Comparison of ENCODE assay signal across 25 cellular contexts in the genomic region with DNA sequence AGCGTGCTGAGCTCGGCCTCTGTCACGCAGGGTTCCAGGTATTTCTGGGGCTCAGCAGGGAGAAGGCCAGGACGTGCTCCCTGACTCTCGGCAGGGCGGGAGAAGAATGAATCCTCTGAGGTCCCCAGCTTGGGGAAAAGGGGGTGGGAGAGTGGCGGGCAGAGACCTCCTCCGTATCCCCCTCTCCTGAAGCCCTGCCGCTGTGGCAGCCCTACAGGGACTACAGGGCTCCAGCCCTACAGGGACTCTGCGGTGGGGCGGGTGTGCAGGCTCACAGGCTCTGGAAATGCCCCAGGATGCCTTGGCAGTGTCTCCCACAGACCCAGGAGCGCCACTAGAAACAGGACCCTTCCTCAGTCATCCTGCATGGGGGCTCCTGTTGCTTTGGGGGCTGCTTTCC. TPM values are rescaled to one million over a fixed set of nuclear protein-coding genes. Genes with fewer than 3 reads are reported as not detected.
DNase-seq lines count a peak whose midpoint lies in the region; ATAC-seq and TF ChIP-seq lines count a peak whose summit lies in the region.
"Had no signal": no experiment of that assay in that cellular context is flagged by ENCODE, and none has a peak within 500 bp of the region (broad histone marks: within the 10 kb centered on the region; RNA-seq: fewer than 3 reads in every experiment).

No MANE protein-coding gene starts in this region.

- no peak overlapping the region for H3K4ac ChIP-seq in neuronal stem cell (ENCODE audit: low read length)

- H3K27ac ChIP-seq in endodermal cell (ENCODE audit: low read depth, low read length) (no peak overlapping the region), neuronal stem cell (replicated peaks; ENCODE audit: low read length) (no peak overlapping the region), aorta (ENCODE audit: low read depth in 1 of 2, low read length in 2 of 2) (no peak overlapping the region), GM23248 (no peak overlapping the region)
- H3K27ac ChIP-seq: 22Rv1, A549, BLaER1 had no signal

- in situ Hi-C loops in GM23248 (cut with MboI) = no loop called here

- intact Hi-C loops in posterior vena cava (cut with DNase I) (no loop called here), aorta (cut with DNase I) (no loop called here)

- no peaks in the 10 kb centered on the region for H3K9me3 Mint-ChIP-seq in endodermal cell
- H3K9me3 Mint-ChIP-seq: CD4-positive, alpha-beta memory T cell; CD4-positive, CD25-positive, alpha-beta regulatory T cell; CD8-positive, alpha-beta memory T cell had no signal

- no peaks in the 10 kb centered on the region for H3K79me2 ChIP-seq in GM23248 (ENCODE audit: insufficient read depth)

- DNase-seq in endodermal cell = peak; percentile 32
- no peak for DNase-seq in neuronal stem cell (ENCODE audit: low spot score)
- peak; percentile 64 for DNase-seq in posterior vena cava (ENCODE audit: low spot score)
- DNase-seq in aorta = peak; percentile 25 to 57
- no peak for DNase-seq in GM23248
- DNase-seq in AG08396 (ENCODE audit: low spot score) = no peak
- no peak for DNase-seq in stimulated activated CD4-positive, alpha-beta T cell treated with anti-CD3 and anti-CD28 coated beads, Interleukin-2, amount 100 ng/mL, for 48 hours
- DNase-seq: BE2C; C1 segment of cervical spinal cord; CD4-positive, alpha-beta memory T cell; CD4-positive, CD25-positive, alpha-beta regulatory T cell; CD8-positive, alpha-beta memory T cell; COR-L47; DMS 273 treated with DMSO at 0.1 percent for 48 hours; DMS153; DMS53; DMS79; DND-41; EL; GDM1 had no signal

- H3K4me1 Mint-ChIP-seq in endodermal cell = no peaks in the 10 kb centered on the region
- H3K4me1 Mint-ChIP-seq: CD4-positive, alpha-beta memory T cell; CD4-positive, CD25-positive, alpha-beta regulatory T cell; CD8-positive, alpha-beta memory T cell had no signal

- H2BK12ac ChIP-seq in neuronal stem cell (ENCODE audit: low read length) = peak overlapping the region; percentile 41

- H3F3A ChIP-seq in GM23248 (ENCODE audit: insufficient read depth) = no peaks in the 10 kb centered on the region

- H2BK5ac ChIP-seq in neuronal stem cell (ENCODE audit: low read length) = no peak overlapping the region

- H4K91ac ChIP-seq in neuronal stem cell (ENCODE audit: low read depth, low read length, poor library complexity) = no peak overlapping the region

- no peak overlapping the region for H3K9ac ChIP-seq in endodermal cell (ENCODE audit: extremely low read depth, low read length, poor library complexity, severe bottlenecking)
- no peak overlapping the region for H3K9ac ChIP-seq in neuronal stem cell (ENCODE audit: low read depth, low read length, poor library complexity)
- no peak overlapping the region for H3K9ac ChIP-seq in GM23248
- H3K9ac ChIP-seq: BLaER1 had no signal

- H3K4me3 ChIP-seq in endodermal cell (ENCODE audit: low read length) (no peak overlapping the region), neuronal stem cell (ENCODE audit: low read length in 2 of 2) (no peak overlapping the region), aorta (ENCODE audit: low read length in 2 of 2) (no peak overlapping the region), GM23248 (no peak overlapping the region)
- H3K4me3 ChIP-seq: A549, BLaER1, GM12878 had no signal

- H3K9me3 ChIP-seq in endodermal cell (ENCODE audit: control insufficient read depth, low read length) (no peaks in the 10 kb centered on the region), neuronal stem cell (replicated peaks in 1 of 2; ENCODE audit: control insufficient read depth in 2 of 2, insufficient read depth in 1 of 2, low read depth in 1 of 2, low read length in 2 of 2) (peaks cover 0 to 3% of the 10 kb centered on the region in 2 donors), aorta (ENCODE audit: control insufficient read depth, low read length) (no peaks in the 10 kb centered on the region), GM23248 (ENCODE audit: low read depth) (no peaks in the 10 kb centered on the region)
- H3K9me3 ChIP-seq: A549, BE2C, BLaER1 had no signal

- H4K8ac ChIP-seq in neuronal stem cell (ENCODE audit: low read depth, low read length) = no peak overlapping the region

- peaks cover 9% of the 10 kb centered on the region for H3K79me1 ChIP-seq in neuronal stem cell (ENCODE audit: low read depth, low read length)

- peaks cover 2% of the 10 kb centered on the region for H3K36me3 Mint-ChIP-seq in endodermal cell (ENCODE audit: low read depth)
- H3K36me3 Mint-ChIP-seq: CD14-positive monocyte; CD4-positive, alpha-beta memory T cell; CD4-positive, CD25-positive, alpha-beta regulatory T cell; CD8-positive, alpha-beta memory T cell had no signal

- H3K4me3 Mint-ChIP-seq in endodermal cell = no peak overlapping the region
- H3K4me3 Mint-ChIP-seq: CD14-positive monocyte; CD4-positive, alpha-beta memory T cell; CD4-positive, CD25-positive, alpha-beta regulatory T cell; CD8-positive, alpha-beta memory T cell had no signal

- no peak overlapping the region for H3K4me2 ChIP-seq in neuronal stem cell (ENCODE audit: insufficient read depth, low read length, poor library complexity, severe bottlenecking)
- no peak overlapping the region for H3K4me2 ChIP-seq in GM23248 (ENCODE audit: unreplicated experiment)
- H3K4me2 ChIP-seq: A549, BLaER1 had no signal

- H2BK15ac ChIP-seq in neuronal stem cell (ENCODE audit: low read length) = no peak overlapping the region

- ATAC-seq in aorta (ENCODE audit: low FRiP score) = peak; percentile 40
- ATAC-seq: A549, GM12878 had no signal

- H2AK5ac ChIP-seq in neuronal stem cell (ENCODE audit: low read depth, low read length) = no peak overlapping the region

- 91 to 97% methylated on average over 9 to 12 of the region's 12 CpGs for WGBS in endodermal cell (ENCODE audit: insufficient coverage in 1 of 2, insufficient read length in 1 of 2), 2 experiments
- WGBS in neuronal stem cell (ENCODE audit: extremely low coverage in 2 of 2, insufficient read length in 2 of 2, insufficient replicate concordance in 1 of 2), 2 donors = no CpG with 5 or more reads among the region's 12 CpGs
- 94% methylated on average over 12 of the region's 12 CpGs for WGBS in aorta, 2 donors
- WGBS in GM23248 (ENCODE audit: low coverage in 1 of 2, low lambda C conversion rate in 2 of 2, missing lambda C conversion rate in 2 of 2), 2 experiments = 95 to 100% methylated on average over 12 of the region's 12 CpGs

- no peaks in the 10 kb centered on the region for H3K9me2 ChIP-seq in GM23248 (ENCODE audit: insufficient read depth)

- no peaks in the 10 kb centered on the region for H4K20me1 ChIP-seq in GM23248 (ENCODE audit: insufficient read depth)
- H4K20me1 ChIP-seq: BLaER1 had no signal

- no peak for TF ChIP-seq CTCF in endodermal cell (conservative IDR thresholded peaks at IDR 0.05)

- H3K27me3 ChIP-seq in endodermal cell (ENCODE audit: control insufficient read depth, insufficient read depth, low read length, poor library complexity, severe bottlenecking) (no peaks in the 10 kb centered on the region), neuronal stem cell (ENCODE audit: control insufficient read depth in 3 of 3, insufficient read depth in 3 of 3, low read depth in 1 of 3, low read length in 3 of 3) (peaks cover 0 to 2% (median 0%) of the 10 kb centered on the region in 3 experiments), aorta (ENCODE audit: control insufficient read depth in 1 of 2, insufficient read depth in 2 of 2, low read length in 1 of 2) (no peaks in the 10 kb centered on the region), GM23248 (replicated peaks; ENCODE audit: insufficient read depth) (no peaks in the 10 kb centered on the region)
- H3K27me3 ChIP-seq: BE2C, BLaER1 had no signal

- H3K4me1 ChIP-seq in endodermal cell (ENCODE audit: control insufficient read depth, insufficient read depth, low read length) (no peaks in the 10 kb centered on the region), neuronal stem cell (ENCODE audit: control insufficient read depth in 2 of 2, insufficient read depth in 1 of 2, low read depth in 1 of 2, low read length in 2 of 2) (no peaks in the 10 kb centered on the region), aorta (ENCODE audit: control insufficient read depth in 1 of 2, insufficient read depth in 2 of 2, low read length in 2 of 2) (no peaks in the 10 kb centered on the region), GM23248 (ENCODE audit: insufficient read depth) (no peaks in the 10 kb centered on the region)
- H3K4me1 ChIP-seq: A549, BE2C, BLaER1 had no signal

- no peak overlapping the region for H3K18ac ChIP-seq in neuronal stem cell (ENCODE audit: low read length)

- no peak overlapping the region for H3K14ac ChIP-seq in neuronal stem cell (ENCODE audit: low read length)

- H2BK120ac ChIP-seq in neuronal stem cell (ENCODE audit: low read depth, low read length) = no peak overlapping the region

- no peaks in the 10 kb centered on the region for H3K27me3 Mint-ChIP-seq in endodermal cell (ENCODE audit: insufficient read depth)
- H3K27me3 Mint-ChIP-seq: CD4-positive, alpha-beta memory T cell; CD4-positive, CD25-positive, alpha-beta regulatory T cell; CD8-positive, alpha-beta memory T cell had no signal

- H3K23ac ChIP-seq in neuronal stem cell (ENCODE audit: low read depth, low read length, poor library complexity) = no peak overlapping the region

- H3K36me3 ChIP-seq in endodermal cell (ENCODE audit: control insufficient read depth, insufficient read depth, low read length) = peaks cover 5% of the 10 kb centered on the region
- H3K36me3 ChIP-seq in neuronal stem cell (replicated peaks in 1 of 2; ENCODE audit: control insufficient read depth in 2 of 2, insufficient read depth in 2 of 2, low read length in 2 of 2) = peaks cover 31 to 44% of the 10 kb centered on the region in 2 donors
- H3K36me3 ChIP-seq in aorta (ENCODE audit: control insufficient read depth in 1 of 2, insufficient read depth in 2 of 2, low read length in 1 of 2) = peaks cover 0 to 2% of the 10 kb centered on the region in 2 donors
- no peaks in the 10 kb centered on the region for H3K36me3 ChIP-seq in GM23248 (ENCODE audit: low read depth)
- H3K36me3 ChIP-seq: BE2C had no signal

- no peak overlapping the region for H3K27ac Mint-ChIP-seq in endodermal cell
- H3K27ac Mint-ChIP-seq: CD4-positive, alpha-beta memory T cell; CD4-positive, CD25-positive, alpha-beta regulatory T cell had no signal

- H2AFZ ChIP-seq in neuronal stem cell (ENCODE audit: low read length) (no peak overlapping the region), GM23248 (no peak overlapping the region)

RNA-seq across cellular contexts. Expression of a gene that starts 46.2 kb away (rescaled TPM):
- total RNA-seq in endodermal cell = 10 to 100 TPM; 42.9 to 46.9 TPM
- 40.1 TPM for polyA plus RNA-seq in endodermal cell (2013, experiment 1 of 2)
- polyA plus RNA-seq in endodermal cell (2013, experiment 2 of 2) = 33.1 TPM
- polyA plus RNA-seq in neuronal stem cell (2013, experiment 1 of 2) = 26.8 TPM
- polyA plus RNA-seq in neuronal stem cell (2013, experiment 2 of 2) = 25.4 TPM
- 10 to 100 TPM; 24.5 to 25.2 TPM for total RNA-seq in posterior vena cava
- total RNA-seq in aorta = 10 to 100 TPM; 24.3 to 31.9 TPM
- polyA plus RNA-seq in aorta = 10 to 100 TPM; 29.6 to 30.0 TPM
- 10.6 and 12.5 TPM in 2 replicates for total RNA-seq in GM23248 (2014; rRNA removed; shearing (Covaris generic))
- polyA plus RNA-seq in GM23248 (2016; fragmentation: Nextera tagmentation; extraction: Ambion mirVana) = 33.2 and 33.5 TPM in 2 replicates

Comparison
In these comparisons a context has a peak if more than half of its experiments do, and no peak if none do; other contexts are left out.
1. DNase-seq: peak in endodermal cell (single experiment), posterior vena cava (single experiment) and aorta (2 of 2); none in neuronal stem cell (single experiment), GM23248 (single experiment), AG08396 (single experiment) and stimulated activated CD4-positive, alpha-beta T cell treated with anti-CD3 and anti-CD28 coated beads, Interleukin-2, amount 100 ng/mL, for 48 hours (0 of 2).